18 cellular contexts compared by ENCODE assay signal in genomic region chr1:221631551-221631950, GRCh38.
DNase-seq lines count a peak whose midpoint lies in the region; ATAC-seq, FAIRE-seq and TF ChIP-seq lines count a peak whose summit lies in the region.
"Had no signal": no experiment of that assay in that cellular context is flagged by ENCODE, and none has a peak within 500 bp of the region (broad histone marks: within the 10 kb centered on the region; RNA-seq: fewer than 3 reads in every experiment).

No MANE protein-coding gene starts in this region.

- FAIRE-seq in K562 (lab: Jason Lieb, UNC), result no peak
- FAIRE-seq: H1 had no signal

- intact Hi-C loops in K562 (cut with micrococcal nuclease), result loop anchor here (5.0 kb wide), 1 partner anchor 111 kb away; the partner anchor contains the start of gene DUSP10
- intact Hi-C loops in left colon (cut with DNase I, micrococcal nuclease), result no loop called here
- intact Hi-C loops in heart right ventricle (cut with DNase I), result no loop called here

- no peaks in the 10 kb centered on the region for H3K36me3 ChIP-seq in SK-N-SH (replicated peaks in 1 of 2; ENCODE audit: control insufficient read depth in 1 of 2, insufficient read depth in 2 of 2, low read length in 1 of 2)
- H3K36me3 ChIP-seq in NT2/D1 (ENCODE audit: insufficient read depth, insufficient read length, low read length), result no peaks in the 10 kb centered on the region
- H3K36me3 ChIP-seq in K562 (ENCODE audit: control insufficient read depth, insufficient read depth, low read length), result no peaks in the 10 kb centered on the region
- no peaks in the 10 kb centered on the region for H3K36me3 ChIP-seq in mesendoderm (ENCODE audit: control insufficient read depth, insufficient read depth, low read length)
- no peaks in the 10 kb centered on the region for H3K36me3 ChIP-seq in heart right ventricle
- H3K36me3 ChIP-seq: BLaER1, HAP-1 had no signal

- peaks cover 1% of the 10 kb centered on the region; the same call in 1 of the 2 replicates for H3K9me3 Mint-ChIP-seq in HFFc6
- H3K9me3 Mint-ChIP-seq: CD8-positive, alpha-beta memory T cell had no signal

- H2AK5ac ChIP-seq in mesendoderm (ENCODE audit: low read length), result no peak overlapping the region

- H3K27me3 ChIP-seq in SK-N-SH (ENCODE audit: insufficient read depth) (no peaks in the 10 kb centered on the region), NT2/D1 (ENCODE audit: insufficient read depth, insufficient read length) (no peaks in the 10 kb centered on the region), K562 (ENCODE audit: control insufficient read depth in 2 of 2, insufficient read depth in 2 of 2, low read length in 2 of 2) (no peaks in the 10 kb centered on the region), mesendoderm (ENCODE audit: insufficient read depth, low read length, poor library complexity) (no peaks in the 10 kb centered on the region), heart right ventricle (no peaks in the 10 kb centered on the region)
- H3K27me3 ChIP-seq: BLaER1 had no signal

- no peaks in the 10 kb centered on the region for H3K36me3 Mint-ChIP-seq in HFFc6 (ENCODE audit: low read depth)
- H3K36me3 Mint-ChIP-seq: CD8-positive, alpha-beta memory T cell had no signal

- TF ChIP-seq RAD21 in SK-N-SH (IDR thresholded peaks at IDR 0.05; ENCODE audit: low read length) (no peak), K562 (CRISPR knock-in tag; conservative IDR thresholded peaks at IDR 0.05 in 1 of 2, IDR thresholded peaks at IDR 0.05 in 1 of 2) (no peak)

- no peak overlapping the region for H3K4me3 ChIP-seq in SK-N-SH (ENCODE audit: low read depth in 2 of 2, low read length in 1 of 2)
- H3K4me3 ChIP-seq in NT2/D1 (ENCODE audit: insufficient read length, low read depth), result no peak overlapping the region
- no peak overlapping the region for H3K4me3 ChIP-seq in K562
- H3K4me3 ChIP-seq in mesendoderm (ENCODE audit: low read length), result no peak overlapping the region
- no peak overlapping the region for H3K4me3 ChIP-seq in heart right ventricle
- H3K4me3 ChIP-seq: BLaER1, HAP-1 had no signal

- ATAC-seq in SK-N-SH treated with all-trans-retinoic acid at 6 μM for 48 hours (peak; percentile 50; the same call in 1 of the 3 replicates), K562 (0 out of 3 replicates have a peak, but pooled peaks have one; percentile 33), left colon (no peak), heart right ventricle (no peak)

- no peaks in the 10 kb centered on the region for H3K79me1 ChIP-seq in mesendoderm (ENCODE audit: low read length)

- H3K9me2 ChIP-seq in SK-N-SH, result no peaks in the 10 kb centered on the region

- POLR2A ChIA-PET in SK-N-SH (lab: Yijun Ruan, JAX), result no interaction called here
- POLR2A ChIA-PET in K562 (lab: Yijun Ruan, JAX), result no interaction called here

- no peak overlapping the region for H3K27ac Mint-ChIP-seq in HFFc6

- no TSS peak for BruUV-seq in K562 (replicated peaks; lab: Mats Ljungman, UMichigan)

- H3K4me1 ChIP-seq in SK-N-SH (ENCODE audit: control insufficient read depth in 1 of 2, insufficient read depth in 2 of 2, low read depth in 1 of 2, low read length in 1 of 2) (peaks cover 0 to 7% of the 10 kb centered on the region in 2 experiments; a peak in 2 of 4 replicates), NT2/D1 (ENCODE audit: insufficient read depth, insufficient read length) (no peaks in the 10 kb centered on the region), K562 (replicated peaks in 1 of 2; ENCODE audit: control insufficient read depth in 2 of 2, insufficient read depth in 2 of 2, low read length in 2 of 2) (peaks cover 0 to 20% of the 10 kb centered on the region in 2 experiments; a peak in 4 of 5 replicates), mesendoderm (ENCODE audit: control insufficient read depth, low read depth, low read length) (peaks cover 7% of the 10 kb centered on the region), heart right ventricle (peaks cover 0 to 2% (median 0%) of the 10 kb centered on the region in 9 donors)
- H3K4me1 ChIP-seq: BLaER1, Caco-2, HAP-1 had no signal

- no peak overlapping the region for H3K4me2 ChIP-seq in SK-N-SH
- H3K4me2 ChIP-seq in K562 (ENCODE audit: insufficient read depth, low read length), result no peak overlapping the region
- H3K4me2 ChIP-seq in mesendoderm (ENCODE audit: low read length), result no peak overlapping the region
- H3K4me2 ChIP-seq: BLaER1 had no signal

- H3K9me3 ChIP-seq in SK-N-SH (no peaks in the 10 kb centered on the region), NT2/D1 (ENCODE audit: insufficient read depth, low read length) (peaks cover under 1% of the 10 kb centered on the region; the same call in 1 of the 2 replicates), K562 (replicated peaks; ENCODE audit: control insufficient read depth, insufficient read depth, low read depth, low read length) (no peaks in the 10 kb centered on the region), heart right ventricle (peaks cover 0 to 2% (median 0%) of the 10 kb centered on the region in 11 donors)
- H3K9me3 ChIP-seq: BLaER1, Caco-2, HAP-1 had no signal

- H3K27ac ChIP-seq in SK-N-SH (ENCODE audit: low read depth in 2 of 2, low read length in 1 of 2), result no peak overlapping the region
- H3K27ac ChIP-seq in K562 (ENCODE audit: extremely low read depth, low read depth, low read length), result no peak overlapping the region
- no peak overlapping the region for H3K27ac ChIP-seq in mesendoderm (ENCODE audit: low read depth, low read length)
- H3K27ac ChIP-seq in heart right ventricle, result no peak overlapping the region
- H3K27ac ChIP-seq: BLaER1 had no signal

- H3K9ac ChIP-seq in SK-N-SH (no peak overlapping the region), NT2/D1 (ENCODE audit: insufficient read length, low read depth) (no peak overlapping the region), K562 (ENCODE audit: insufficient read depth in 1 of 2, low read depth in 2 of 2, low read length in 2 of 2) (no peak overlapping the region), mesendoderm (ENCODE audit: low read length) (no peak overlapping the region)
- H3K9ac ChIP-seq: BLaER1 had no signal

- H3K4me1 Mint-ChIP-seq in HFFc6 (ENCODE audit: low read depth), result peaks cover 9% of the 10 kb centered on the region

- peak overlapping the region; percentile 25 for H3K56ac ChIP-seq in mesendoderm (ENCODE audit: low read length)

- no peak overlapping the region for H2BK120ac ChIP-seq in mesendoderm (ENCODE audit: low read depth, low read length)

- no peak overlapping the region for H3K4ac ChIP-seq in mesendoderm (ENCODE audit: low read depth, low read length)

- peak overlapping the region; percentile 19 for H3K18ac ChIP-seq in mesendoderm (ENCODE audit: low read length)

- H3F3A ChIP-seq in SK-N-SH (replicated peaks; ENCODE audit: insufficient read depth), result no peaks in the 10 kb centered on the region

- H3K9me1 ChIP-seq in K562 (ENCODE audit: control insufficient read depth, insufficient read depth, low read length), result no peaks in the 10 kb centered on the region

- H2BK5ac ChIP-seq in mesendoderm (ENCODE audit: low read length), result no peak overlapping the region

- H2AFZ ChIP-seq in SK-N-SH (ENCODE audit: low read depth) (no peak overlapping the region), K562 (ENCODE audit: low read depth, low read length) (no peak overlapping the region)

- H3K79me2 ChIP-seq in SK-N-SH (ENCODE audit: insufficient read depth) (no peaks in the 10 kb centered on the region), K562 (ENCODE audit: control insufficient read depth, insufficient read depth, low read length) (no peaks in the 10 kb centered on the region), mesendoderm (ENCODE audit: control insufficient read depth, insufficient read depth, low read length) (no peaks in the 10 kb centered on the region)

- H3K23ac ChIP-seq in mesendoderm (ENCODE audit: low read length), result no peak overlapping the region

- no peak for TF ChIP-seq CTCF in SK-N-SH (IDR thresholded peaks at IDR 0.05)
- no peak for TF ChIP-seq CTCF in K562 (IDR thresholded peaks at IDR 0.05 in 2 of 3, conservative IDR thresholded peaks at IDR 0.05 in 1 of 3; ENCODE audit: insufficient read depth in 2 of 3, low read depth in 1 of 3, low read length in 3 of 3)
- TF ChIP-seq CTCF in HFFc6 (IDR thresholded peaks at IDR 0.05), result no peak
- no peak for TF ChIP-seq CTCF in heart right ventricle (IDR thresholded peaks at IDR 0.05)

- DNase-seq in SK-N-SH (no peak), NT2/D1 (ENCODE audit: low read depth, low spot score) (peak; percentile 28), K562 (ENCODE audit: extremely low read depth in 1 of 4, low spot score in 3 of 4) (no peak), mesendoderm (peak; percentile 23), HFFc6 (no peak), left colon (no peak), heart right ventricle (no peak)
- DNase-seq: 8988T; AML-193; Caco-2; CD8-positive, alpha-beta memory T cell; DND-41; GDM1; IMR-90 had no signal

- no peaks in the 10 kb centered on the region; the same call in 1 of the 2 replicates for H3K27me3 Mint-ChIP-seq in HFFc6 (ENCODE audit: insufficient read depth)
- H3K27me3 Mint-ChIP-seq: CD8-positive, alpha-beta memory T cell had no signal

- in situ Hi-C loops in K562 (cut with MboI), result no loop called here

- no peak overlapping the region for H3K4me3 Mint-ChIP-seq in HFFc6
- H3K4me3 Mint-ChIP-seq: CD8-positive, alpha-beta memory T cell had no signal

- no peaks in the 10 kb centered on the region for H4K20me1 ChIP-seq in SK-N-SH (ENCODE audit: insufficient read depth)
- no peaks in the 10 kb centered on the region for H4K20me1 ChIP-seq in K562 (replicated peaks; ENCODE audit: control insufficient read depth, insufficient read depth, low read length)
- H4K20me1 ChIP-seq: BLaER1 had no signal

- CTCF ChIA-PET in SK-N-SH (lab: Yijun Ruan, JAX), result interaction anchor here (1.2 to 1.3 kb wide), 2 partner anchors 18 to 23 kb away, joined by 3 read pairs; no protein-coding TSS in a partner anchor
- CTCF ChIA-PET in K562 (lab: Yijun Ruan, JAX; ENCODE audit: low intra/inter-chr PET ratio), result no interaction called here

- H4K8ac ChIP-seq in mesendoderm (ENCODE audit: low read depth, low read length), result no peak overlapping the region

- no peak overlapping the region for H4K5ac ChIP-seq in mesendoderm (ENCODE audit: low read length)

- no peak overlapping the region for H2BK15ac ChIP-seq in mesendoderm (replicated peaks; ENCODE audit: low read depth)

- TF ChIP-seq EP300 in SK-N-SH (IDR thresholded peaks at IDR 0.05; ENCODE audit: borderline replicate concordance in 1 of 2, low read depth in 1 of 2, low read length in 1 of 2), result no peak
- no peak for TF ChIP-seq EP300 in K562 (IDR thresholded peaks at IDR 0.05; ENCODE audit: low read length)

- no peak for TF ChIP-seq POLR2A in K562 (conservative IDR thresholded peaks at IDR 0.05)

TF ChIP-seq in SK-N-SH treated with all-trans-retinoic acid at 6 μM for 48 hours, 23 proteins besides CTCF, POLR2A, EP300 and RAD21 (continues in another document):
- TF ChIP-seq RARB (CRISPR knock-in tag; IDR thresholded peaks at IDR 0.05) (no peak), ZNF8 (CRISPR knock-in tag; IDR thresholded peaks at IDR 0.05) (no peak)

TF ChIP-seq in SK-N-SH, 30 proteins besides CTCF, POLR2A, EP300 and RAD21 (continues in another document):
- TF ChIP-seq CHD2 (IDR thresholded peaks at IDR 0.05; ENCODE audit: low read length, partially characterized antibody), result no peak
- TF ChIP-seq FOSL2 (IDR thresholded peaks at IDR 0.05; ENCODE audit: borderline replicate concordance, low read depth), result no peak

TF ChIP-seq in K562, 482 proteins besides CTCF, POLR2A, EP300 and RAD21 (continues in another document):
- TF ChIP-seq HMG20B (CRISPR knock-in tag; IDR thresholded peaks at IDR 0.05) (no peak), ETS2 (tag; IDR thresholded peaks at IDR 0.05; ENCODE audit: borderline replicate concordance, poor library complexity, severe bottlenecking) (no peak)

Comparison
In these comparisons a context has a peak if more than half of its experiments do, and no peak if none do; other contexts are left out.
1. ATAC-seq: peak in SK-N-SH treated with all-trans-retinoic acid at 6 μM for 48 hours (single experiment) and K562 (single experiment); none in left colon (single experiment) and heart right ventricle (0 of 8).
2. DNase-seq: peak in NT2/D1 (single experiment) and mesendoderm (single experiment); none in SK-N-SH (single experiment), K562 (0 of 4), HFFc6 (single experiment), left colon (0 of 2) and heart right ventricle (0 of 2).